ENCODE assay signal across 1 cellular context in the genomic region with DNA sequence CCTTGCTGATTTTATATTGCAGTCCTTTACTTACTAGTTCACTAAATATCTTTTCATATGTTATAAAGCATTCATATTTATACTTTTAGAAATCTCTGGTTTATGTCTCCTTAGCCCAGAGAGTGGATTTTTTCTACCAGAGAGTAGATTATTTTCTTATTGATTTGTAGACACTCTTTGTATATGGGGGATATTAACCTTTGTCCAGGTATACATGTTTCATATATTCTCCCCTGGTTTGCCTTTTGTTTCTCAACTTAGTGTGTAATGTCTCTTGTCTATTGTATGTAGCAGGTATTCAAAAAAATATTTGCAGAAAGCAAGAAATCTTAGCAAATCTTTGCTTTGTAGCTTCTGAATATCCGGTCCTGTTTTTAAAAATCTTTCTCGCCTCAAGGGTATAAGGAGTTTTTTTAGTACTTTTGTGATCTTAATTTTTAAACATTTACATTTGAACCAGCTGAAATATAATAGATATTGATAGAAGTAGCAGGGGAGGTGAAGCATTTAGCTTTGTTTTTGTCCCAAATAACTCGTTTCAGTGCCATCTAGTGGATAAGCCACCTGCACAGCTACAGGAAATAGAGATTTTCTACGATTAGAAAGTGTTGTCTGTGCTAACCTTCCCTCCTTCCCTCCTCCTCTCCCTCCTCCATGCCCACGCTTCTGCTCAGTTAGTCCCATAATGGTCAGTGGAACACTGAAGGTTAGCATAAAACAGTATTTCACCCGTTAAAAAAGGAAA.
TF ChIP-seq lines count a peak whose summit lies in the region.

No MANE protein-coding gene starts in this region.

TF ChIP-seq in GM23338, 12 proteins besides CTCF, POLR2A, EP300 and RAD21 (continued from another document):
- TF ChIP-seq, protein P1, sequence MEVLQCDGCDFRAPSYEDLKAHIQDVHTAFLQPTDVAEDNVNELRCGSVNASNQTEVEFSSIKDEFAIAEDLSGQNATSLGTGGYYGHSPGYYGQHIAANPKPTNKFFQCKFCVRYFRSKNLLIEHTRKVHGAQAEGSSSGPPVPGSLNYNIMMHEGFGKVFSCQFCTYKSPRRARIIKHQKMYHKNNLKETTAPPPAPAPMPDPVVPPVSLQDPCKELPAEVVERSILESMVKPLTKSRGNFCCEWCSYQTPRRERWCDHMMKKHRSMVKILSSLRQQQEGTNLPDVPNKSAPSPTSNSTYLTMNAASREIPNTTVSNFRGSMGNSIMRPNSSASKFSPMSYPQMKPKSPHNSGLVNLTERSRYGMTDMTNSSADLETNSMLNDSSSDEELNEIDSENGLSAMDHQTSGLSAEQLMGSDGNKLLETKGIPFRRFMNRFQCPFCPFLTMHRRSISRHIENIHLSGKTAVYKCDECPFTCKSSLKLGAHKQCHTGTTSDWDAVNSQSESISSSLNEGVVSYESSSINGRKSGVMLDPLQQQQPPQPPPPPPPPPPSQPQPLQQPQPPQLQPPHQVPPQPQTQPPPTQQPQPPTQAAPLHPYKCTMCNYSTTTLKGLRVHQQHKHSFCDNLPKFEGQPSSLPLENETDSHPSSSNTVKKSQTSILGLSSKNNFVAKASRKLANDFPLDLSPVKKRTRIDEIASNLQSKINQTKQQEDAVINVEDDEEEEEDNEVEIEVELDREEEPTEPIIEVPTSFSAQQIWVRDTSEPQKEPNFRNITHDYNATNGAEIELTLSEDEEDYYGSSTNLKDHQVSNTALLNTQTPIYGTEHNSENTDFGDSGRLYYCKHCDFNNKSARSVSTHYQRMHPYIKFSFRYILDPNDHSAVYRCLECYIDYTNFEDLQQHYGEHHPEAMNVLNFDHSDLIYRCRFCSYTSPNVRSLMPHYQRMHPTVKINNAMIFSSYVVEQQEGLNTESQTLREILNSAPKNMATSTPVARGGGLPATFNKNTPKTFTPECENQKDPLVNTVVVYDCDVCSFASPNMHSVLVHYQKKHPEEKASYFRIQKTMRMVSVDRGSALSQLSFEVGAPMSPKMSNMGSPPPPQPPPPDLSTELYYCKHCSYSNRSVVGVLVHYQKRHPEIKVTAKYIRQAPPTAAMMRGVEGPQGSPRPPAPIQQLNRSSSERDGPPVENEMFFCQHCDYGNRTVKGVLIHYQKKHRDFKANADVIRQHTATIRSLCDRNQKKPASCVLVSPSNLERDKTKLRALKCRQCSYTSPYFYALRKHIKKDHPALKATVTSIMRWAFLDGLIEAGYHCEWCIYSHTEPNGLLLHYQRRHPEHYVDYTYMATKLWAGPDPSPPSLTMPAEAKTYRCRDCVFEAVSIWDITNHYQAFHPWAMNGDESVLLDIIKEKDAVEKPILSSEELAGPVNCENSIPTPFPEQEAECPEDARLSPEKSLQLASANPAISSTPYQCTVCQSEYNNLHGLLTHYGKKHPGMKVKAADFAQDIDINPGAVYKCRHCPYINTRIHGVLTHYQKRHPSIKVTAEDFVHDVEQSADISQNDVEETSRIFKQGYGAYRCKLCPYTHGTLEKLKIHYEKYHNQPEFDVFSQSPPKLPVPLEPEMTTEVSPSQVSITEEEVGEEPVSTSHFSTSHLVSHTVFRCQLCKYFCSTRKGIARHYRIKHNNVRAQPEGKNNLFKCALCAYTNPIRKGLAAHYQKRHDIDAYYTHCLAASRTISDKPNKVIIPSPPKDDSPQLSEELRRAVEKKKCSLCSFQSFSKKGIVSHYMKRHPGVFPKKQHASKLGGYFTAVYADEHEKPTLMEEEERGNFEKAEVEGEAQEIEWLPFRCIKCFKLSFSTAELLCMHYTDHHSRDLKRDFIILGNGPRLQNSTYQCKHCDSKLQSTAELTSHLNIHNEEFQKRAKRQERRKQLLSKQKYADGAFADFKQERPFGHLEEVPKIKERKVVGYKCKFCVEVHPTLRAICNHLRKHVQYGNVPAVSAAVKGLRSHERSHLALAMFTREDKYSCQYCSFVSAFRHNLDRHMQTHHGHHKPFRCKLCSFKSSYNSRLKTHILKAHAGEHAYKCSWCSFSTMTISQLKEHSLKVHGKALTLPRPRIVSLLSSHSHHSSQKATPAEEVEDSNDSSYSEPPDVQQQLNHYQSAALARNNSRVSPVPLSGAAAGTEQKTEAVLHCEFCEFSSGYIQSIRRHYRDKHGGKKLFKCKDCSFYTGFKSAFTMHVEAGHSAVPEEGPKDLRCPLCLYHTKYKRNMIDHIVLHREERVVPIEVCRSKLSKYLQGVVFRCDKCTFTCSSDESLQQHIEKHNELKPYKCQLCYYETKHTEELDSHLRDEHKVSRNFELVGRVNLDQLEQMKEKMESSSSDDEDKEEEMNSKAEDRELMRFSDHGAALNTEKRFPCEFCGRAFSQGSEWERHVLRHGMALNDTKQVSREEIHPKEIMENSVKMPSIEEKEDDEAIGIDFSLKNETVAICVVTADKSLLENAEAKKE (CRISPR knock-in tag; IDR thresholded peaks at IDR 0.05), result no peak
